ENCODE assay signal across 23 cellular contexts in the genomic region with DNA sequence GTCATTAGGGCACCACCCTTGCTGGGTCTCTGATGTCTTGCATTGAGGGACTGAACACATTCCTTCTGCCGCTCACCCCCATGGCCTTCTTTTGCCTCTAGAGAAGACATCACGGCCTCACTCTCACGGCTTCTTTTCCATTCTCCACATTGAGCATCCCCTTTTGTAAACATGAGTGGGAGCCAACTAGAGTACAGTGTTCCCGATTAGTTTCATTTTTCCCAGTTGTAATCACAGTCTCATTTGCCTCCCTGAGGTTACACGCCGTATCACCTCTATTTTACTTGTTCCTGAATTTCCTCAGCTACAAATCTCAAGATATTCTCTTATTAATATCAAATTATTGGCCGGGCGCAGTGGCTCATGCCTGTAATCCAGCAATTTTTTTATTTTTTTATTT. TPM values are rescaled to one million over a fixed set of nuclear protein-coding genes. Genes with fewer than 3 reads are reported as not detected.
A peak's percentile ranks its signal among the peaks of the same experiment; 100 is the strongest.
DNase-seq lines count a peak whose midpoint lies in the region; ATAC-seq, FAIRE-seq and TF ChIP-seq lines count a peak whose summit lies in the region.
"Had no signal": no experiment of that assay in that cellular context is flagged by ENCODE, and none has a peak within 500 bp of the region (broad histone marks: within the 10 kb centered on the region; RNA-seq: fewer than 3 reads in every experiment).

No MANE protein-coding gene starts in this region.

- H3K4ac ChIP-seq in IMR-90 (ENCODE audit: low read depth, low read length) (0 out of 2 replicates have a peak overlapping the region, but pooled peaks have one; percentile 16), mesenchymal stem cell (ENCODE audit: low read depth in 1 of 2, low read length in 2 of 2) (no peak overlapping the region)

- H3K4me2 ChIP-seq in IMR-90 (ENCODE audit: low read depth, low read length): peak overlapping the region; percentile 31; the same call in 1 of the 2 replicates
- H3K4me2 ChIP-seq in mesenchymal stem cell (ENCODE audit: low read length, poor library complexity, severe bottlenecking): no peak overlapping the region
- H3K4me2 ChIP-seq: GM23338, PC-9 had no signal

- dilution Hi-C loops in IMR-90 (cut with HindIII; ENCODE audit: low sequenced_read_pairs, unreplicated experiment): no loop called here

- no peak overlapping the region for H2BK5ac ChIP-seq in IMR-90 (ENCODE audit: low read depth, low read length, poor library complexity, severe bottlenecking)
- H2BK5ac ChIP-seq in mesenchymal stem cell (ENCODE audit: low read depth, low read length, poor library complexity, severe bottlenecking): no peak overlapping the region

- H4K8ac ChIP-seq in IMR-90 (ENCODE audit: low read depth in 2 of 2, low read length in 2 of 2): peak overlapping the region in 1 of 2 experiments; percentile 35; a peak in 1 of 4 replicates
- no peak overlapping the region for H4K8ac ChIP-seq in mesenchymal stem cell (ENCODE audit: low read length)

- H3K27me3 ChIP-seq in IMR-90 (ENCODE audit: control insufficient read depth, insufficient read depth, low read length): no peaks in the 10 kb centered on the region
- H3K27me3 ChIP-seq in esophagus muscularis mucosa: no peaks in the 10 kb centered on the region
- H3K27me3 ChIP-seq in mesenchymal stem cell (ENCODE audit: control insufficient read depth in 1 of 2, insufficient read depth in 1 of 2, low read length in 2 of 2): no peaks in the 10 kb centered on the region
- H3K27me3 ChIP-seq in gastrocnemius medialis: no peaks in the 10 kb centered on the region
- H3K27me3 ChIP-seq in small intestine (ENCODE audit: control insufficient read depth in 2 of 2, insufficient read depth in 2 of 2, low read length in 2 of 2): no peaks in the 10 kb centered on the region
- H3K27me3 ChIP-seq: BE2C, SJSA1 had no signal

- H2BK120ac ChIP-seq in IMR-90 (ENCODE audit: low read depth, low read length) (no peak overlapping the region), mesenchymal stem cell (ENCODE audit: low read depth, low read length) (no peak overlapping the region)

- no peak for ATAC-seq in IMR-90 (ENCODE audit: low read depth)
- no peak for ATAC-seq in gastrocnemius medialis
- ATAC-seq: GM23338, Right ventricle myocardium inferior had no signal

- POLR2A ChIA-PET in IMR-90 (lab: Charles Lee; ENCODE audit: unreplicated experiment): no interaction called here

- H3K9ac ChIP-seq in IMR-90 (ENCODE audit: low read depth, low read length): no peak overlapping the region
- no peak overlapping the region for H3K9ac ChIP-seq in mesenchymal stem cell (ENCODE audit: low read length)

- H4K5ac ChIP-seq in IMR-90 (ENCODE audit: low read depth, low read length): no peak overlapping the region

- TF ChIP-seq CTCF in IMR-90 (conservative IDR thresholded peaks at IDR 0.05; ENCODE audit: low read depth, low read length) (no peak), esophagus muscularis mucosa (IDR thresholded peaks at IDR 0.05) (peak in 2 of 3 experiments; percentile 3 to 19), gastrocnemius medialis (IDR thresholded peaks at IDR 0.05 in 4 of 5, conservative IDR thresholded peaks at IDR 0.05 in 1 of 5) (no peak)

- no peak overlapping the region for H2BK20ac ChIP-seq in IMR-90 (ENCODE audit: low read depth, low read length)

- H3K4me1 ChIP-seq in IMR-90 (ENCODE audit: control insufficient read depth, insufficient read depth, low read length) (peaks cover 12% of the 10 kb centered on the region), esophagus muscularis mucosa (peaks cover 17 to 45% (median 33%) of the 10 kb centered on the region in 4 donors), mesenchymal stem cell (ENCODE audit: control insufficient read depth, insufficient read depth, low read depth, low read length) (peaks cover 14% of the 10 kb centered on the region), gastrocnemius medialis (peaks cover 73 to 85% of the 10 kb centered on the region in 2 donors), small intestine (ENCODE audit: control insufficient read depth in 2 of 2, insufficient read depth in 1 of 2, low read depth in 1 of 2, low read length in 1 of 2) (no peaks in the 10 kb centered on the region)
- H3K4me1 ChIP-seq: SJSA1 had no signal

- no peak overlapping the region for H3K14ac ChIP-seq in IMR-90 (replicated peaks; ENCODE audit: low read depth, low read length)
- H3K14ac ChIP-seq in mesenchymal stem cell (ENCODE audit: low read length in 2 of 2): no peak overlapping the region

- no peak overlapping the region for H2BK12ac ChIP-seq in mesenchymal stem cell (ENCODE audit: low read length in 2 of 2)

- H3K23ac ChIP-seq in IMR-90 (ENCODE audit: low read depth, low read length) (no peak overlapping the region), mesenchymal stem cell (ENCODE audit: low read length in 2 of 2) (no peak overlapping the region)

- H3K79me1 ChIP-seq in IMR-90 (ENCODE audit: low read depth in 1 of 2, low read length in 2 of 2) (peaks cover 28 to 82% of the 10 kb centered on the region in 2 experiments), mesenchymal stem cell (replicated peaks; ENCODE audit: low read length, poor library complexity, severe bottlenecking) (peaks cover 7% of the 10 kb centered on the region)

- BruUV-seq in IMR-90 (replicated peaks; lab: Mats Ljungman, UMichigan): no TSS peak

- CTCF ChIA-PET in IMR-90 (lab: Yijun Ruan, JAX): no interaction called here

- H3K9me1 ChIP-seq in IMR-90 (ENCODE audit: insufficient read depth, low read length): peaks cover 12% of the 10 kb centered on the region; the same call in 1 of the 2 replicates

- no peak overlapping the region for H3K18ac ChIP-seq in IMR-90 (ENCODE audit: low read depth, low read length)
- peak overlapping the region in 1 of 2 experiments; percentile 21 for H3K18ac ChIP-seq in mesenchymal stem cell (ENCODE audit: low read depth in 1 of 2, low read length in 2 of 2)

- H3K36me3 ChIP-seq in IMR-90 (ENCODE audit: control insufficient read depth, insufficient read depth, low read length) (no peaks in the 10 kb centered on the region), esophagus muscularis mucosa (no peaks in the 10 kb centered on the region), mesenchymal stem cell (ENCODE audit: control insufficient read depth in 1 of 2, insufficient read depth in 2 of 2, low read depth in 1 of 2, low read length in 2 of 2) (no peaks in the 10 kb centered on the region), gastrocnemius medialis (no peaks in the 10 kb centered on the region), small intestine (ENCODE audit: control insufficient read depth in 2 of 2, insufficient read depth in 2 of 2, low read length in 2 of 2) (no peaks in the 10 kb centered on the region)
- H3K36me3 ChIP-seq: BE2C had no signal

- H2AFZ ChIP-seq in IMR-90 (replicated peaks; ENCODE audit: low read length, poor library complexity) (no peak overlapping the region), mesenchymal stem cell (ENCODE audit: low read depth, low read length) (no peak overlapping the region)
- H2AFZ ChIP-seq: GM23338, PC-9 had no signal

- H3K56ac ChIP-seq in IMR-90 (ENCODE audit: extremely low read depth, insufficient read depth, low read length): no peak overlapping the region

- H2AK5ac ChIP-seq in IMR-90 (ENCODE audit: low read depth, low read length) (no peak overlapping the region), mesenchymal stem cell (ENCODE audit: low read length, severe bottlenecking) (peak overlapping the region; percentile 8)

- TF ChIP-seq EP300 in esophagus muscularis mucosa (IDR thresholded peaks at IDR 0.05): no peak

- peaks cover 17% of the 10 kb centered on the region for H4K20me1 ChIP-seq in IMR-90 (ENCODE audit: insufficient read depth, low read length)

- TF ChIP-seq RAD21 in IMR-90 (IDR thresholded peaks at IDR 0.05; ENCODE audit: low read length): no peak

- no peak overlapping the region for H3K27ac ChIP-seq in IMR-90 (ENCODE audit: insufficient read depth, low read length)
- peak overlapping the region in 1 of 4 donors; percentile 33 for H3K27ac ChIP-seq in esophagus muscularis mucosa (replicated peaks in 1 of 4)
- H3K27ac ChIP-seq in mesenchymal stem cell (ENCODE audit: low read length, poor library complexity, severe bottlenecking): no peak overlapping the region
- peak overlapping the region; percentile 80 to 98 (median 94) for H3K27ac ChIP-seq in gastrocnemius medialis
- H3K27ac ChIP-seq in small intestine (ENCODE audit: low read depth in 1 of 2, low read length in 1 of 2): no peak overlapping the region
- H3K27ac ChIP-seq: PC-9, SJSA1 had no signal

- no peak overlapping the region for H2AK9ac ChIP-seq in IMR-90 (replicated peaks; ENCODE audit: low read depth, low read length, poor library complexity)

- H4K91ac ChIP-seq in IMR-90 (ENCODE audit: insufficient read depth, low read depth, low read length) (no peak overlapping the region), mesenchymal stem cell (ENCODE audit: low read length) (no peak overlapping the region)

- intact Hi-C loops in IMR-90 (cut with micrococcal nuclease) (no loop called here), esophagus muscularis mucosa (cut with DNase I) (no loop called here), gastrocnemius medialis (cut with DNase I; ENCODE audit: low total_unique reads) (no loop called here)

- no peaks in the 10 kb centered on the region for H3K9me3 ChIP-seq in IMR-90 (ENCODE audit: control insufficient read depth, insufficient read depth, low read length)
- no peaks in the 10 kb centered on the region for H3K9me3 ChIP-seq in esophagus muscularis mucosa
- no peaks in the 10 kb centered on the region for H3K9me3 ChIP-seq in mesenchymal stem cell (ENCODE audit: control insufficient read depth, low read length)
- no peaks in the 10 kb centered on the region for H3K9me3 ChIP-seq in gastrocnemius medialis
- no peaks in the 10 kb centered on the region for H3K9me3 ChIP-seq in small intestine (ENCODE audit: control insufficient read depth, low read depth)
- H3K9me3 ChIP-seq: BE2C, SJSA1 had no signal

- FAIRE-seq in small intestine (lab: Jason Lieb, UNC): no peak
- FAIRE-seq: GM18507 had no signal

- H2BK15ac ChIP-seq in IMR-90 (ENCODE audit: low read depth, low read length): no peak overlapping the region
- H2BK15ac ChIP-seq in mesenchymal stem cell (ENCODE audit: low read depth, poor library complexity, severe bottlenecking): no peak overlapping the region

- no peak overlapping the region for H3K4me3 ChIP-seq in IMR-90 (ENCODE audit: insufficient read depth, low read depth, low read length)
- H3K4me3 ChIP-seq in esophagus muscularis mucosa: peak overlapping the region; percentile 20 to 22 (median 20)
- peak overlapping the region in 1 of 2 experiments; percentile 23 for H3K4me3 ChIP-seq in mesenchymal stem cell (ENCODE audit: insufficient read depth in 1 of 2, low read depth in 1 of 2, low read length in 2 of 2)
- no peak overlapping the region for H3K4me3 ChIP-seq in gastrocnemius medialis
- H3K4me3 ChIP-seq in small intestine (ENCODE audit: low read depth in 1 of 2, low read length in 2 of 2): no peak overlapping the region
- H3K4me3 ChIP-seq: GM23338, PC-9, SJSA1 had no signal

- no peak for TF ChIP-seq POLR2A in IMR-90 (IDR thresholded peaks at IDR 0.05; ENCODE audit: low read depth, low read length)
- TF ChIP-seq POLR2A in esophagus muscularis mucosa (IDR thresholded peaks at IDR 0.05; ENCODE audit: low read depth): no peak
- TF ChIP-seq POLR2A in gastrocnemius medialis (IDR thresholded peaks at IDR 0.05): no peak

- DNase-seq in IMR-90 (no peak), esophagus muscularis mucosa (ENCODE audit: extremely low spot score) (no peak), mesenchymal stem cell (no peak), gastrocnemius medialis (no peak), AG08395 (ENCODE audit: low spot score) (no peak), DMS114 treated with DMSO at 0.1 percent for 48 hours (lab: John Stamatoyannopoulos, UW; ENCODE audit: unreplicated experiment) (no peak), small intestine (no peak), NCI-H128 (lab: John Stamatoyannopoulos, UW; ENCODE audit: unreplicated experiment) (no peak)
- DNase-seq: BE2C; CD8-positive, alpha-beta memory T cell; HCEC 1CT; NCI-H1092 treated with DMSO at 0.1 percent for 48 hours; NCI-H146; NCI-H1930; NCI-H2107; NCI-H446; NCI-H526; NCI-H82; PC-9 had no signal

- in situ Hi-C loops in IMR-90 (cut with MboI; ENCODE audit: low sequenced_read_pairs) (no loop called here), gastrocnemius medialis (cut with MboI; ENCODE audit: low sequenced_read_pairs in 4 of 4) (loop anchor here in 1 of 4 donors (5.0 kb wide), 1 partner anchor 62 kb away; no protein-coding TSS in a partner anchor)

- 74% methylated on average over 6 of the region's 8 CpGs; no CpG with 5 or more reads in 1 of the 2 experiments for WGBS in IMR-90 (ENCODE audit: extremely low coverage in 2 of 2, insufficient read length in 1 of 2), 2 experiments
- 55% methylated on average over 8 of the region's 8 CpGs for WGBS in esophagus muscularis mucosa
- WGBS in mesenchymal stem cell: over 99% methylated on average over 8 of the region's 8 CpGs
- 72 to 91% (median 89%) methylated on average over 8 of the region's 8 CpGs for WGBS in small intestine, 3 donors

RNA-seq across cellular contexts. Expression of a gene that starts 17.5 kb away (rescaled TPM):
- 16.1 and 18.1 TPM in 2 replicates for total RNA-seq in IMR-90 (2012; rRNA removed)
- 8.4 and 9.2 TPM in 2 replicates for polyA plus RNA-seq in IMR-90 (2012; rRNA removed)
- 2.4 and 4.5 TPM in 2 replicates for polyA plus RNA-seq in IMR-90 (2012; cell fraction: cytosol; rRNA removed)
- 1.5 and 6.2 TPM in 2 replicates for polyA plus RNA-seq in IMR-90 (2012; cell fraction: nucleus; rRNA removed; ENCODE audit: low replicate concordance)
- 10 to 100 TPM in 3 of 4 donors, 1 to 10 TPM in 1; 8.7 to 15.1 (median 11.9) TPM for total RNA-seq in esophagus muscularis mucosa
- 7.2 TPM for polyA plus RNA-seq in mesenchymal stem cell (2013, experiment 1 of 2)
- polyA plus RNA-seq in mesenchymal stem cell (2013, experiment 2 of 2): 7.0 TPM
- total RNA-seq in gastrocnemius medialis: 100 to 1,000 TPM; 117 to 453 (median 249) TPM
- polyA plus RNA-seq in small intestine: 1 to 10 TPM in 1 of 3 donors, under 1 TPM in 2; 0.22 to 2.9 (median 0.81) TPM

Comparison
In these comparisons a context has a peak if more than half of its experiments do, and no peak if none do; other contexts are left out.
1. H3K27ac ChIP-seq: peak in gastrocnemius medialis (4 of 4); none in IMR-90 (single experiment), mesenchymal stem cell (single experiment) and small intestine (0 of 2).
2. H3K4me3 ChIP-seq: peak in esophagus muscularis mucosa (4 of 4); none in IMR-90 (single experiment), gastrocnemius medialis (0 of 4) and small intestine (0 of 2).
3. CTCF ChIP-seq: peak in esophagus muscularis mucosa (2 of 3); none in IMR-90 (single experiment) and gastrocnemius medialis (0 of 5).